ENCODE assay signal across 17 cellular contexts in the genomic region with DNA sequence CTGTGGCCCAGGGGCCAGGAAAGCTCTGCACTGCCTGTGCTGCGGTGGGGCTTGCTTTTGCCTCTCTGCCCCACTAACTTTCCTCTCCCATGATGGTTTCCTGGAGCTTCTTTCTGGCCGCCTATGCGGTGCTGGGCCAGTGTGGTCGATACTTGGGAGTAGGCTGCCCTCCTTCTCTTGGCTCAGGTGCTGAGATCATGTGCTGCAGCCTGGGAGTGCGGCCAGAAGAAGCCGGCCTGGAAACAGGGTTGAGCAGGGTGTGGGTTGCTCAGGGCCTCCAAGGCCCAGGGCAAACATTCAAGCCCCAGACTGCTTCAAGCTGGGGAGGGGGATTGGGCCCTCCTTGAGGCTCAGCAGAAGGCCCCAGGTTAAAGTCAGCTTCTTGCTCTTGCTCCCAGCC.
A peak's percentile ranks its signal among the peaks of the same experiment; 100 is the strongest.
DNase-seq lines count a peak whose midpoint lies in the region; ATAC-seq and TF ChIP-seq lines count a peak whose summit lies in the region.
"Had no signal": no experiment of that assay in that cellular context is flagged by ENCODE, and none has a peak within 500 bp of the region (broad histone marks: within the 10 kb centered on the region; RNA-seq: fewer than 3 reads in every experiment).

No MANE protein-coding gene starts in this region.

- no peak for TF ChIP-seq CTCF in vagina (IDR thresholded peaks at IDR 0.05)

- no peaks in the 10 kb centered on the region for H3K9me3 Mint-ChIP-seq in activated naive CD8-positive, alpha-beta T cell treated with anti-CD3 and anti-CD28 coated beads, Interleukin-2, amount 50 U/mL, for 24 hours
- H3K9me3 Mint-ChIP-seq: activated naive CD4-positive, alpha-beta T cell treated with anti-CD3 and anti-CD28 coated beads, Interleukin-2, amount 50 U/mL, for 72 hours had no signal

- no peak overlapping the region for H3K4me3 Mint-ChIP-seq in activated naive CD8-positive, alpha-beta T cell treated with anti-CD3 and anti-CD28 coated beads, Interleukin-2, amount 50 U/mL, for 24 hours
- H3K4me3 Mint-ChIP-seq: T-helper 17 cell had no signal

- no peak for ATAC-seq in left colon
- ATAC-seq in activated naive CD8-positive, alpha-beta T cell treated with anti-CD3 and anti-CD28 coated beads, Interleukin-2, amount 50 U/mL, for 24 hours, result no peak
- ATAC-seq: activated naive CD4-positive, alpha-beta T cell treated with anti-CD3 and anti-CD28 coated beads, Interleukin-2, amount 50 U/mL, for 72 hours; T-helper 17 cell had no signal

- DNase-seq in Ammon's horn (ENCODE audit: low spot score), result peak; percentile 75
- peak; percentile 34 for DNase-seq in cerebellum (ENCODE audit: low spot score)
- DNase-seq in left colon, result peak; percentile 9 to 48
- peak; percentile 71 for DNase-seq in putamen (ENCODE audit: low spot score)
- no peak for DNase-seq in effector CD8-positive, alpha-beta T cell (lab: John Stamatoyannopoulos, UW)
- DNase-seq in activated naive CD8-positive, alpha-beta T cell treated with anti-CD3 and anti-CD28 coated beads, Interleukin-2, amount 50 U/mL, for 24 hours, result no peak
- no peak for DNase-seq in NCI-H1417 treated with DMSO at 0.1 percent for 48 hours (lab: John Stamatoyannopoulos, UW)
- DNase-seq in vagina (ENCODE audit: extremely low spot score in 2 of 2), result no peak
- DNase-seq: activated CD4-positive, alpha-beta T cell treated with anti-CD3 and anti-CD28 coated beads for 4 hours; cerebellar nuclear complex; DMS53; foreskin melanocyte; NCI-H146; SHP77 treated with DMSO at 0.1 percent for 48 hours; T-helper 17 cell had no signal

- H3K27me3 Mint-ChIP-seq in activated naive CD8-positive, alpha-beta T cell treated with anti-CD3 and anti-CD28 coated beads, Interleukin-2, amount 50 U/mL, for 24 hours, result no peaks in the 10 kb centered on the region

- H3K27ac Mint-ChIP-seq in activated naive CD8-positive, alpha-beta T cell treated with anti-CD3 and anti-CD28 coated beads, Interleukin-2, amount 50 U/mL, for 24 hours, result no peak overlapping the region
- H3K27ac Mint-ChIP-seq: activated naive CD4-positive, alpha-beta T cell treated with anti-CD3 and anti-CD28 coated beads, Interleukin-2, amount 50 U/mL, for 72 hours; progenitor cell of endocrine pancreas; T-helper 17 cell had no signal

- H3K27me3 ChIP-seq in vagina, result no peaks in the 10 kb centered on the region

- intact Hi-C loops in left colon (cut with DNase I, micrococcal nuclease) (no loop called here), vagina (cut with DNase I) (no loop called here)

- no peaks in the 10 kb centered on the region for H3K4me1 Mint-ChIP-seq in activated naive CD8-positive, alpha-beta T cell treated with anti-CD3 and anti-CD28 coated beads, Interleukin-2, amount 50 U/mL, for 24 hours
- H3K4me1 Mint-ChIP-seq: T-helper 17 cell had no signal

- no peaks in the 10 kb centered on the region for H3K4me1 ChIP-seq in vagina

- TF ChIP-seq POLR2A in vagina (IDR thresholded peaks at IDR 0.05), result no peak

- no peaks in the 10 kb centered on the region for H3K36me3 Mint-ChIP-seq in activated naive CD8-positive, alpha-beta T cell treated with anti-CD3 and anti-CD28 coated beads, Interleukin-2, amount 50 U/mL, for 24 hours (ENCODE audit: low read depth)
- H3K36me3 Mint-ChIP-seq: activated naive CD4-positive, alpha-beta T cell treated with anti-CD3 and anti-CD28 coated beads, Interleukin-2, amount 50 U/mL, for 72 hours had no signal

- no peaks in the 10 kb centered on the region for H3K9me3 ChIP-seq in vagina

- no peak overlapping the region for H3K4me3 ChIP-seq in vagina

- H3K36me3 ChIP-seq in vagina, result no peaks in the 10 kb centered on the region

- no peak overlapping the region for H3K27ac ChIP-seq in vagina

Comparison
In these comparisons a context has a peak if more than half of its experiments do, and no peak if none do; other contexts are left out.
1. DNase-seq: peak in Ammon's horn (single experiment), cerebellum (single experiment), left colon (2 of 2) and putamen (single experiment); none in effector CD8-positive, alpha-beta T cell (single experiment), activated naive CD8-positive, alpha-beta T cell treated with anti-CD3 and anti-CD28 coated beads, Interleukin-2, amount 50 U/mL, for 24 hours (single experiment), NCI-H1417 treated with DMSO at 0.1 percent for 48 hours (single experiment) and vagina (0 of 2).